ENCODE assay signal across 30 cellular contexts in the genomic region with DNA sequence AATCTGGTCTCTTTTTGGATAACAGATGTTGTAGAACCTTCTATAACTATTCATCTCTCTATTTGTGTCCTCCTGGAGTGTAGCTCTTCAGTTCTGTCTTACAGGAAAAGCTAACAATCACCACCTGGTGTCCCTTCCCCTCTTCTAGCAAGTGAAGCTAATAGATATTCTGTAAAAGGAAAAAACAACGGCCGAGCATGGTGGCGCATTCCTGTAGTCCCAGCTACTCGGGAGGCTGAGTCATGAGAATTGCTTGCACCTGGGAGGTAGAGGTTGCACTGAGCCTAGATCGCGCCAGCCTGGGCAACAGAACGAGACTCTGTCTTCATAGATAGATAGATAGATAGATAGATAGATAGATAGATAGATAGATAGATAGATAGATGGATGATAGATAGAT.
"Had no signal": no experiment of that assay in that cellular context is flagged by ENCODE, and none has a peak within 500 bp of the region (broad histone marks: within the 10 kb centered on the region; RNA-seq: fewer than 3 reads in every experiment).

No MANE protein-coding gene starts in this region.

- H3K36me3 Mint-ChIP-seq: activated naive CD4-positive, alpha-beta T cell treated with anti-CD3 and anti-CD28 coated beads, Interleukin-2, amount 50 U/mL, for 24 hours; activated naive CD8-positive, alpha-beta T cell treated with anti-CD3 and anti-CD28 coated beads, Interleukin-2, amount 10 ng/mL, durations not matched to agents 7 days and 5 days had no signal

- H3K4me3 Mint-ChIP-seq: activated B cell treated with CpG ODN at 0.5 μM for 24 hours; activated CD8-positive, alpha-beta T cell treated with anti-CD3 and anti-CD28 coated beads for 36 hours; activated naive CD4-positive, alpha-beta T cell treated with anti-CD3 and anti-CD28 coated beads, Interleukin-2, amount 50 U/mL, for 24 hours; activated naive CD8-positive, alpha-beta T cell treated with anti-CD3 and anti-CD28 coated beads, Interleukin-2, amount 10 ng/mL, durations not matched to agents 7 days and 5 days; activated T-cell treated with anti-CD3 and anti-CD28 coated beads, Interleukin-2, amount 50 U/mL, for 24 hours; T-helper 1 cell treated with Interleukin-12 subunit alpha and Interleukin-12 subunit beta and Interleukin-4 antibody, amounts not matched to agents 30 μg/mL and 1 μg/mL, for 36 hours; T-helper 2 cell treated with Interferon-gamma antibody and Interleukin-4, amounts not matched to agents 5 μg/mL and 100 μg/mL, for 36 hours had no signal

- H3K9me3 Mint-ChIP-seq: activated B cell treated with CpG ODN at 0.5 μM for 24 hours; activated CD8-positive, alpha-beta T cell treated with anti-CD3 and anti-CD28 coated beads for 36 hours; activated naive CD8-positive, alpha-beta T cell treated with anti-CD3 and anti-CD28 coated beads, Interleukin-2, amount 10 ng/mL, durations not matched to agents 7 days and 5 days; activated T-cell treated with anti-CD3 and anti-CD28 coated beads, Interleukin-2, amount 50 U/mL, for 24 hours; activated T-helper 2 cell treated with anti-CD3 and anti-CD28 coated beads, Interferon-gamma antibody, Interleukin-2, Interleukin-4, amounts not matched to agents 10 μg/mL and 5 μg/mL and 100 μg/mL, durations not matched to agents 14 hours and 24 hours and 36 hours; T-helper 1 cell treated with Interleukin-12 subunit alpha and Interleukin-12 subunit beta and Interleukin-4 antibody, amounts not matched to agents 30 μg/mL and 1 μg/mL, for 36 hours; T-helper 2 cell treated with Interferon-gamma antibody and Interleukin-4, amounts not matched to agents 5 μg/mL and 100 μg/mL, for 36 hours had no signal

- H3K4me3 ChIP-seq: body of pancreas, MG63, SJSA1 had no signal

- H3K4me1 Mint-ChIP-seq: activated B cell treated with CpG ODN at 0.5 μM for 24 hours; activated naive CD4-positive, alpha-beta T cell treated with anti-CD3 and anti-CD28 coated beads, Interleukin-2, amount 50 U/mL, for 24 hours; activated naive CD8-positive, alpha-beta T cell treated with anti-CD3 and anti-CD28 coated beads, Interleukin-2, amount 10 ng/mL, durations not matched to agents 7 days and 5 days had no signal

- DNase-seq: activated B cell treated with CpG ODN at 0.5 μM for 24 hours; activated CD4-positive, alpha-beta T cell treated with anti-CD3 and anti-CD28 coated beads for 48 hours; activated CD4-positive, alpha-beta T cell treated with anti-CD3 and anti-CD28 coated beads, Interleukin-2, amount 50 U/mL, for 4 hours; activated CD4-positive, CD25-positive, alpha-beta regulatory T cell treated with anti-CD3 and anti-CD28 coated beads, Interleukin-2, amount 50 U/mL, for 72 hours; activated CD8-positive, alpha-beta T cell treated with anti-CD3 and anti-CD28 coated beads for 36 hours; activated gamma-delta T cell; activated naive CD4-positive, alpha-beta T cell treated with Interleukin-2 at 50 U/mL for 16 hours; activated naive CD8-positive, alpha-beta T cell treated with anti-CD3 and anti-CD28 coated beads, Interleukin-2, amount 10 ng/mL, durations not matched to agents 7 days and 5 days; activated T-cell treated with anti-CD3 and anti-CD28 coated beads, Interleukin-2, amount 50 U/mL, for 24 hours; amygdala; body of pancreas; caudate nucleus; Kasumi-1; KG1; MG63; NCI-H1048; NCI-H1105 treated with DMSO at 0.1 percent for 48 hours; NCI-H1436; NCI-H1694; NCI-H2029; NCI-H345; NCI-H524 treated with DMSO at 0.1 percent for 48 hours; OCI-M1; Right ventricle myocardium superior; SK-N-SH had no signal

- H3K27me3 Mint-ChIP-seq: activated B cell treated with CpG ODN at 0.5 μM for 24 hours; activated CD8-positive, alpha-beta T cell treated with anti-CD3 and anti-CD28 coated beads for 36 hours; activated naive CD4-positive, alpha-beta T cell treated with anti-CD3 and anti-CD28 coated beads, Interleukin-2, amount 50 U/mL, for 24 hours; activated naive CD8-positive, alpha-beta T cell treated with anti-CD3 and anti-CD28 coated beads, Interleukin-2, amount 10 ng/mL, durations not matched to agents 7 days and 5 days; activated T-cell treated with anti-CD3 and anti-CD28 coated beads, Interleukin-2, amount 50 U/mL, for 24 hours had no signal

- ATAC-seq: activated CD8-positive, alpha-beta T cell treated with anti-CD3 and anti-CD28 coated beads for 36 hours; body of pancreas had no signal

- H3K36me3 ChIP-seq: MG63, SJSA1 had no signal

- H3K27ac ChIP-seq: body of pancreas, SJSA1 had no signal

- H3K27ac Mint-ChIP-seq: activated B cell treated with CpG ODN at 0.5 μM for 24 hours; activated CD8-positive, alpha-beta T cell treated with anti-CD3 and anti-CD28 coated beads for 36 hours; activated naive CD4-positive, alpha-beta T cell treated with anti-CD3 and anti-CD28 coated beads, Interleukin-2, amount 50 U/mL, for 24 hours; activated naive CD8-positive, alpha-beta T cell treated with anti-CD3 and anti-CD28 coated beads, Interleukin-2, amount 10 ng/mL, durations not matched to agents 7 days and 5 days; activated T-cell treated with anti-CD3 and anti-CD28 coated beads, Interleukin-2, amount 50 U/mL, for 24 hours; activated T-helper 2 cell treated with anti-CD3 and anti-CD28 coated beads, Interferon-gamma antibody, Interleukin-2, Interleukin-4, amounts not matched to agents 10 μg/mL and 5 μg/mL and 100 μg/mL, durations not matched to agents 14 hours and 24 hours and 36 hours; T-helper 1 cell treated with Interleukin-12 subunit alpha and Interleukin-12 subunit beta and Interleukin-4 antibody, amounts not matched to agents 30 μg/mL and 1 μg/mL, for 36 hours; T-helper 2 cell treated with Interferon-gamma antibody and Interleukin-4, amounts not matched to agents 5 μg/mL and 100 μg/mL, for 36 hours had no signal

- H3K27me3 ChIP-seq: body of pancreas, MG63, SJSA1 had no signal
